9 cellular contexts compared by ENCODE assay signal in the genomic region with DNA sequence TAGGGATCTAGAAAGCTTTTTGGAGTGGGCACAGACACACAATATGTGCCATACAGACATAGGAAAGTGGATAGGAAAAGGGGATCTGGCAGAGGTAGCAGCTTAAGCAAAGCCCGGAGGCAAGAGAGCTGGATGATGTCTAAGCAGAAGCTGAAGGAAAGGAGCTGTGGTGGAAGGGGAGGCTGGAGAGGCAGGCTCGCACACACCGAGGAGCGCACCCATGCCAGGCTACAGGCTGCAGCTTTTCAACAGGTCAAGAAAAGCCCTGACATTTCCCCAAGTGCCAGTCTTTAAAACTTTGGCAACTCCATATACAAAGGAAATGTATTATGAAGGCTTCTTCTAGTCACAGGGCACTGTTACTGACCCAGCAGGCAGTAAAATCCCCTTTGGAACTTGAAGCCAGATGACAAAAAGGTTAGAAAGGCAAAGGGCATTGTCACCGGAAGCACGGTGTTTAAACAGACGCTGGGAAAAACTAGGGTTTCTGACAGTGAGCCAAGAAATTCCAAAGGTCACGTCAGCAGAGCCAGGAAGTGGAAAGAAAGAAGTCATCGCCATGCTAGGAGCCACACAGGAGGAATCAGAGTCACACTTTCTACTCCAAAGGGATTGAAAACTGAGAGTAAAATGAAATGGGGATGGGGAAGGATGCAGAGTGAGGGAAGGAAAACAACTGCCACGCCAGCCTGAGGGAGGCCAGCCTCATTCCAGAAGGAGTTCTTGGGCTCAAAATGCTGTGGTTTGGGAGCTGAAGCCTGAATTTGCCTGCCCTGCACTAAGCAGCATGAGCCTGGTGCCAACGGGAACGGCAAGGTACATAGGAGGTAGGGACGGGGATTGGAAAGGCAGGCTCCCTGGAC.
A peak's percentile ranks its signal among the peaks of the same experiment; 100 is the strongest.
DNase-seq lines count a peak whose midpoint lies in the region; ATAC-seq, FAIRE-seq and TF ChIP-seq lines count a peak whose summit lies in the region.
"Had no signal": no experiment of that assay in that cellular context is flagged by ENCODE, and none has a peak within 500 bp of the region (broad histone marks: within the 10 kb centered on the region; RNA-seq: fewer than 3 reads in every experiment).

No MANE protein-coding gene starts in this region.

- H3K4me3 Mint-ChIP-seq in astrocyte (ENCODE audit: unreplicated experiment) = no peak overlapping the region

- H3K36me3 Mint-ChIP-seq in astrocyte (ENCODE audit: low read depth, unreplicated experiment) = no peaks in the 10 kb centered on the region
- no peaks in the 10 kb centered on the region for H3K36me3 Mint-ChIP-seq in activated naive CD4-positive, alpha-beta T cell treated with anti-CD3 and anti-CD28 coated beads, Interleukin-2, amount 50 U/mL, for 72 hours

- H3K4me2 ChIP-seq in astrocyte (ENCODE audit: low read length) (peak overlapping the region; percentile 70), MM.1S (ENCODE audit: low read depth, low read length) (no peak overlapping the region)

- H3K27ac Mint-ChIP-seq in astrocyte (ENCODE audit: unreplicated experiment) = peak overlapping the region; percentile 89
- H3K27ac Mint-ChIP-seq in activated naive CD4-positive, alpha-beta T cell treated with anti-CD3 and anti-CD28 coated beads, Interleukin-2, amount 50 U/mL, for 72 hours = no peak overlapping the region

- H3K36me3 ChIP-seq in astrocyte (ENCODE audit: insufficient read depth, low read length) (no peaks in the 10 kb centered on the region), kidney (ENCODE audit: control insufficient read depth in 1 of 2, insufficient read depth in 2 of 2, low read length in 2 of 2) (no peaks in the 10 kb centered on the region), MM.1S (replicated peaks; ENCODE audit: insufficient read depth, low read length) (no peaks in the 10 kb centered on the region)

- H3K27me3 ChIP-seq in astrocyte (ENCODE audit: insufficient read depth, low read length) = no peaks in the 10 kb centered on the region
- H3K27me3 ChIP-seq in MM.1S (replicated peaks; ENCODE audit: insufficient read depth, low read length) = no peaks in the 10 kb centered on the region

- H3F3A ChIP-seq in MM.1S (ENCODE audit: insufficient read depth, low read length) = no peaks in the 10 kb centered on the region

- H3K79me2 ChIP-seq in astrocyte (ENCODE audit: insufficient read depth, low read length) = no peaks in the 10 kb centered on the region
- H3K79me2 ChIP-seq in MM.1S (ENCODE audit: low read length) = no peaks in the 10 kb centered on the region

- H3K9ac ChIP-seq in astrocyte (ENCODE audit: low read length) (peak overlapping the region; percentile 67), kidney (ENCODE audit: low read length in 2 of 2) (peak overlapping the region in 1 of 2 donors; percentile 61), MM.1S (ENCODE audit: low read length) (no peak overlapping the region)

- no peaks in the 10 kb centered on the region for H3K9me2 ChIP-seq in MM.1S (replicated peaks; ENCODE audit: insufficient read depth, low read length)

- H3K9me3 Mint-ChIP-seq in astrocyte (ENCODE audit: unreplicated experiment) = no peaks in the 10 kb centered on the region
- no peaks in the 10 kb centered on the region for H3K9me3 Mint-ChIP-seq in activated naive CD4-positive, alpha-beta T cell treated with anti-CD3 and anti-CD28 coated beads, Interleukin-2, amount 50 U/mL, for 72 hours

- ATAC-seq in activated naive CD4-positive, alpha-beta T cell treated with anti-CD3 and anti-CD28 coated beads, Interleukin-2, amount 50 U/mL, for 72 hours = no peak
- no peak for ATAC-seq in HG03457 (IDR thresholded peaks at IDR 0.05; ENCODE audit: unreplicated experiment)

- H3K9me3 ChIP-seq in astrocyte (ENCODE audit: insufficient read depth, low read depth, low read length) (no peaks in the 10 kb centered on the region), kidney (ENCODE audit: control insufficient read depth in 1 of 2, low read length in 2 of 2) (no peaks in the 10 kb centered on the region), MM.1S (replicated peaks; ENCODE audit: insufficient read depth, low read length) (no peaks in the 10 kb centered on the region)

- peak; percentile 76 for DNase-seq in HK-2 (ENCODE audit: unreplicated experiment)
- peak; percentile 83 for DNase-seq in astrocyte (ENCODE audit: low read depth)
- DNase-seq in kidney = no peak
- DNase-seq in MM.1S = no peak
- no peak for DNase-seq in activated naive CD4-positive, alpha-beta T cell treated with anti-CD3 and anti-CD28 coated beads, Interleukin-2, amount 50 U/mL, for 72 hours (ENCODE audit: low spot score in 2 of 2)
- DNase-seq in stimulated activated CD4-positive, alpha-beta T cell treated with anti-CD3 and anti-CD28 coated beads, Interleukin-15, amount 100 ng/mL, for 24 hours = no peak

- H3K4me3 ChIP-seq in astrocyte (ENCODE audit: insufficient read depth, low read depth, low read length) (peak overlapping the region; percentile 32), kidney (ENCODE audit: low read length in 2 of 2) (peak overlapping the region; percentile 31 to 60), MM.1S (ENCODE audit: low read length) (no peak overlapping the region)

- peaks cover 17% of the 10 kb centered on the region for H3K4me1 ChIP-seq in astrocyte (ENCODE audit: insufficient read depth, low read length)
- peaks cover 10 to 15% of the 10 kb centered on the region in 2 donors for H3K4me1 ChIP-seq in kidney (ENCODE audit: control insufficient read depth in 1 of 2, insufficient read depth in 1 of 2, low read depth in 1 of 2, low read length in 2 of 2)
- H3K4me1 ChIP-seq in MM.1S (ENCODE audit: low read length) = no peaks in the 10 kb centered on the region

- no peaks in the 10 kb centered on the region for H3K27me3 Mint-ChIP-seq in astrocyte (ENCODE audit: low read depth, unreplicated experiment)

- TF ChIP-seq CTCF in astrocyte (IDR thresholded peaks at IDR 0.05; ENCODE audit: insufficient read depth, low read depth, low read length) (no peak), kidney (IDR thresholded peaks at IDR 0.05; ENCODE audit: borderline replicate concordance, extremely low read depth, insufficient read depth) (no peak), MM.1S (IDR thresholded peaks at IDR 0.05; ENCODE audit: low read length) (no peak)

- peaks cover 16% of the 10 kb centered on the region for H3K4me1 Mint-ChIP-seq in astrocyte (ENCODE audit: low read depth, unreplicated experiment)

- FAIRE-seq in astrocyte (lab: Jason Lieb, UNC) (peak; percentile 47), kidney (lab: Jason Lieb, UNC) (peak; percentile 97)
- FAIRE-seq: colon had no signal

- intact Hi-C loops in kidney (cut with DNase I) = no loop called here

- H2AFZ ChIP-seq in astrocyte (ENCODE audit: low read depth, low read length) (peak overlapping the region; percentile 85), MM.1S (ENCODE audit: low read length) (no peak overlapping the region)

- no peaks in the 10 kb centered on the region for H4K20me1 ChIP-seq in astrocyte (ENCODE audit: insufficient read depth, low read length)
- H4K20me1 ChIP-seq in MM.1S (ENCODE audit: insufficient read depth, low read length) = no peaks in the 10 kb centered on the region

- H3K27ac ChIP-seq in astrocyte (ENCODE audit: low read depth, low read length) (peak overlapping the region; percentile 67), kidney (ENCODE audit: low read depth in 2 of 2, low read length in 2 of 2) (peak overlapping the region; percentile 86 to 97), temporal lobe (ENCODE audit: low read depth, low read length) (peak overlapping the region; percentile 65), MM.1S (ENCODE audit: low read length) (no peak overlapping the region)

Comparison
In these comparisons a context has a peak if more than half of its experiments do, and no peak if none do; other contexts are left out.
1. DNase-seq: peak in HK-2 (single experiment) and astrocyte (single experiment); none in kidney (single experiment), MM.1S (single experiment), activated naive CD4-positive, alpha-beta T cell treated with anti-CD3 and anti-CD28 coated beads, Interleukin-2, amount 50 U/mL, for 72 hours (0 of 2) and stimulated activated CD4-positive, alpha-beta T cell treated with anti-CD3 and anti-CD28 coated beads, Interleukin-15, amount 100 ng/mL, for 24 hours (single experiment).